ENCODE assay signal across 19 cellular contexts in the genomic region with DNA sequence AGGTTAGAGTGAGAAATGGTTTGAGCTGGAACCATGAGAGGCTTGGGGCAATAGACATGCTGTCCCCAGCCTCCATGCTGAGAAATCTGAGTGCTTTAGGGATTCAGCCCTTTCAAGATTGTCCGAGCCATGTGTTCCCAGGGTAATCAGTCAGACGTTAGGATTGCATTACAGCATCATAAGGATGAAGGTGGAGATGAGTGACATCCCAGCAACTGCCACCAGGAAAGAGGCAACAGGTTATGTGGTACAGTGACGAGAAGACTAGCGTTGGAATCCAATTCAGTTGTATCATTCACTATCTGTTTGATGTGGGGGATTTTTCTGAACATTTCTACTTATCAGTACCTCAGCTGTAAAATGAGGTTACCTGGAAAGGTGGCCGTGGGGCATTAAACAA. TPM values are rescaled to one million over a fixed set of nuclear protein-coding genes. Genes with fewer than 3 reads are reported as not detected.
DNase-seq lines count a peak whose midpoint lies in the region; TF ChIP-seq lines count a peak whose summit lies in the region.
"Had no signal": no experiment of that assay in that cellular context is flagged by ENCODE, and none has a peak within 500 bp of the region (broad histone marks: within the 10 kb centered on the region; RNA-seq: fewer than 3 reads in every experiment).

No MANE protein-coding gene starts in this region.

- H3K27ac Mint-ChIP-seq in Caco-2 (ENCODE audit: unreplicated experiment): no peak overlapping the region
- H3K27ac Mint-ChIP-seq: activated B cell treated with CpG ODN at 0.5 μM for 24 hours; activated T-cell treated with anti-CD3 and anti-CD28 coated beads, Interleukin-2, amount 50 U/mL, for 72 hours; natural killer cell; T-helper 17 cell had no signal

- DNase-seq in DMS 273 (lab: John Stamatoyannopoulos, UW; ENCODE audit: unreplicated experiment): peak; percentile 7
- no peak for DNase-seq in DMS 273 treated with DMSO at 0.1 percent for 48 hours (lab: John Stamatoyannopoulos, UW)
- no peak for DNase-seq in adipocyte (ENCODE audit: low read depth)
- no peak for DNase-seq in hepatocyte (ENCODE audit: low spot score)
- DNase-seq in osteoblast (ENCODE audit: insufficient read length, low spot score, missing footprints): peak; percentile 53
- DNase-seq in H4 (ENCODE audit: low spot score): no peak
- DNase-seq in Caco-2: no peak
- DNase-seq in MM.1S: no peak
- DNase-seq: activated B cell treated with CpG ODN at 0.5 μM for 24 hours; activated T-cell treated with anti-CD3 and anti-CD28 coated beads, Interleukin-2, amount 50 U/mL, for 72 hours; DND-41; foreskin melanocyte; natural killer cell; stimulated activated naive CD4-positive, alpha-beta T cell treated with Interleukin-2 at 50 U/mL for 16 hours; T-helper 17 cell had no signal

- H4K20me1 ChIP-seq in hepatocyte (ENCODE audit: insufficient read depth, poor library complexity, severe bottlenecking): no peaks in the 10 kb centered on the region
- no peaks in the 10 kb centered on the region for H4K20me1 ChIP-seq in osteoblast (ENCODE audit: insufficient read depth, low read length)
- H4K20me1 ChIP-seq in MM.1S (ENCODE audit: insufficient read depth, low read length): no peaks in the 10 kb centered on the region

- peaks cover 14% of the 10 kb centered on the region for H3K4me1 ChIP-seq in adipocyte (ENCODE audit: control insufficient read depth, insufficient read depth, low read length)
- peaks cover 6% of the 10 kb centered on the region for H3K4me1 ChIP-seq in hepatocyte (ENCODE audit: insufficient read depth)
- peaks cover 12% of the 10 kb centered on the region for H3K4me1 ChIP-seq in osteoblast (ENCODE audit: insufficient read depth, low read length)
- peaks cover 4% of the 10 kb centered on the region; the same call in 1 of the 2 replicates for H3K4me1 ChIP-seq in Caco-2
- H3K4me1 ChIP-seq in MM.1S (ENCODE audit: low read length): no peaks in the 10 kb centered on the region

- H3K9me3 ChIP-seq in adipocyte (ENCODE audit: control insufficient read depth, low read length) (no peaks in the 10 kb centered on the region), hepatocyte (ENCODE audit: low read depth) (no peaks in the 10 kb centered on the region), osteoblast (ENCODE audit: low read depth, low read length) (no peaks in the 10 kb centered on the region), Caco-2 (no peaks in the 10 kb centered on the region), MM.1S (replicated peaks; ENCODE audit: insufficient read depth, low read length) (no peaks in the 10 kb centered on the region)

- H2AFZ ChIP-seq in hepatocyte: no peak overlapping the region
- H2AFZ ChIP-seq in osteoblast (ENCODE audit: low read length): no peak overlapping the region
- H2AFZ ChIP-seq in MM.1S (ENCODE audit: low read length): no peak overlapping the region

- H3F3A ChIP-seq in MM.1S (ENCODE audit: insufficient read depth, low read length): no peaks in the 10 kb centered on the region

- H3K27me3 ChIP-seq in adipocyte (replicated peaks; ENCODE audit: control insufficient read depth, insufficient read depth, low read length): no peaks in the 10 kb centered on the region
- H3K27me3 ChIP-seq in hepatocyte: peaks cover 16% of the 10 kb centered on the region
- peaks cover 5% of the 10 kb centered on the region for H3K27me3 ChIP-seq in osteoblast (ENCODE audit: insufficient read depth, low read length)
- H3K27me3 ChIP-seq in Caco-2 (replicated peaks; ENCODE audit: control insufficient read depth, insufficient read depth, low read length): no peaks in the 10 kb centered on the region; the same call in 1 of the 2 replicates
- no peaks in the 10 kb centered on the region for H3K27me3 ChIP-seq in MM.1S (replicated peaks; ENCODE audit: insufficient read depth, low read length)

- POLR2A ChIA-PET in Caco-2 (lab: Charles Lee): interaction anchor here (0.5 kb wide), 1 partner anchor 82 kb away, joined by 3 read pairs; no protein-coding TSS in a partner anchor

- no peaks in the 10 kb centered on the region for H3K4me1 Mint-ChIP-seq in Caco-2 (ENCODE audit: low read depth, unreplicated experiment)
- H3K4me1 Mint-ChIP-seq: activated B cell treated with CpG ODN at 0.5 μM for 24 hours; central memory CD8-positive, alpha-beta T cell; natural killer cell had no signal

- H3K27ac ChIP-seq in hepatocyte (no peak overlapping the region), osteoblast (ENCODE audit: low read depth, low read length) (no peak overlapping the region), MM.1S (ENCODE audit: low read length) (no peak overlapping the region)
- H3K27ac ChIP-seq: 22Rv1 had no signal

- H3K4me3 Mint-ChIP-seq in Caco-2 (ENCODE audit: unreplicated experiment): no peak overlapping the region
- H3K4me3 Mint-ChIP-seq: activated B cell treated with CpG ODN at 0.5 μM for 24 hours; central memory CD8-positive, alpha-beta T cell; natural killer cell had no signal

- H3K36me3 ChIP-seq in adipocyte (ENCODE audit: control insufficient read depth, insufficient read depth, low read length, severe bottlenecking): no peaks in the 10 kb centered on the region
- no peaks in the 10 kb centered on the region for H3K36me3 ChIP-seq in hepatocyte (replicated peaks; ENCODE audit: insufficient read depth, low read depth)
- no peaks in the 10 kb centered on the region for H3K36me3 ChIP-seq in osteoblast (ENCODE audit: insufficient read depth, low read length)
- no peaks in the 10 kb centered on the region for H3K36me3 ChIP-seq in Caco-2 (ENCODE audit: control insufficient read depth, insufficient read depth, low read length)
- no peaks in the 10 kb centered on the region for H3K36me3 ChIP-seq in MM.1S (replicated peaks; ENCODE audit: insufficient read depth, low read length)

- BruUV-seq in Caco-2 (replicated peaks; lab: Mats Ljungman, UMichigan): no TSS peak

- H3K4me3 ChIP-seq in adipocyte (ENCODE audit: low read length) (peak overlapping the region; percentile 53), hepatocyte (no peak overlapping the region), osteoblast (ENCODE audit: insufficient read depth, low read length) (peak overlapping the region; percentile 24), Caco-2 (ENCODE audit: low read depth, low read length) (no peak overlapping the region), MM.1S (ENCODE audit: low read length) (no peak overlapping the region)

- H3K9me2 ChIP-seq in hepatocyte (replicated peaks; ENCODE audit: insufficient read depth) (no peaks in the 10 kb centered on the region), MM.1S (replicated peaks; ENCODE audit: insufficient read depth, low read length) (no peaks in the 10 kb centered on the region)

- no peaks in the 10 kb centered on the region for H3K9me3 Mint-ChIP-seq in Caco-2 (ENCODE audit: unreplicated experiment)
- H3K9me3 Mint-ChIP-seq: activated B cell treated with CpG ODN at 0.5 μM for 24 hours; activated T-cell treated with anti-CD3 and anti-CD28 coated beads, Interleukin-2, amount 50 U/mL, for 72 hours; central memory CD8-positive, alpha-beta T cell; natural killer cell had no signal

- TF ChIP-seq CTCF in hepatocyte (IDR thresholded peaks at IDR 0.05; ENCODE audit: poor library complexity) (no peak), osteoblast (IDR thresholded peaks at IDR 0.05; ENCODE audit: extremely low read depth, low read depth, low read length) (no peak), Caco-2 (IDR thresholded peaks at IDR 0.05; ENCODE audit: insufficient read depth in 1 of 2, low read depth in 1 of 2, low read length in 1 of 2, severe bottlenecking in 1 of 2, unreplicated experiment in 1 of 2) (no peak), MM.1S (IDR thresholded peaks at IDR 0.05; ENCODE audit: low read length) (no peak)

- peak overlapping the region; percentile 77 for H3K4me2 ChIP-seq in hepatocyte
- H3K4me2 ChIP-seq in osteoblast (ENCODE audit: insufficient read depth, low read length): peak overlapping the region; percentile 59
- no peak overlapping the region for H3K4me2 ChIP-seq in MM.1S (ENCODE audit: low read depth, low read length)

- no peaks in the 10 kb centered on the region for H3K79me2 ChIP-seq in hepatocyte
- H3K79me2 ChIP-seq in osteoblast (ENCODE audit: insufficient read depth, low read length): no peaks in the 10 kb centered on the region
- no peaks in the 10 kb centered on the region for H3K79me2 ChIP-seq in MM.1S (ENCODE audit: low read length)

- H3K36me3 Mint-ChIP-seq in Caco-2 (ENCODE audit: insufficient read depth, unreplicated experiment): no peaks in the 10 kb centered on the region
- H3K36me3 Mint-ChIP-seq: natural killer cell had no signal

- H3K9ac ChIP-seq in adipocyte (ENCODE audit: low read length) (no peak overlapping the region), MM.1S (ENCODE audit: low read length) (no peak overlapping the region)

- H3K27me3 Mint-ChIP-seq in Caco-2 (ENCODE audit: insufficient read depth, unreplicated experiment): peaks cover under 1% of the 10 kb centered on the region

- intact Hi-C loops in Caco-2 (cut with micrococcal nuclease; ENCODE audit: unreplicated experiment): loop anchor here (1.0 kb wide), 1 partner anchor 9 kb away; no protein-coding TSS in a partner anchor

- CTCF ChIA-PET in Caco-2 (lab: Charles Lee): interaction anchor here (1.1 kb wide), 1 partner anchor 8 kb away, joined by 8 read pairs; no protein-coding TSS in a partner anchor

- WGBS in hepatocyte (ENCODE audit: low lambda C conversion rate, missing lambda C conversion rate): 48% methylated on average over 5 of the region's 5 CpGs

RNA-seq across cellular contexts. Expression of a gene that starts 1.7 kb away (rescaled TPM):
- 1.0 and 1.1 TPM in 2 replicates for total RNA-seq in hepatocyte
- 0.85 and 1.2 TPM in 2 replicates for polyA plus RNA-seq in hepatocyte
- total RNA-seq in osteoblast: under 0.01 and 0.72 TPM in 2 replicates
- total RNA-seq in H4 (2014; rRNA removed; shearing (Covaris generic)): not detected in 2 replicates
- not detected in 2 replicates for total RNA-seq in Caco-2 (2022)
- total RNA-seq: activated B cell treated with CpG ODN at 0.5 μM for 24 hours, LHCN-M2, natural killer cell, Right ventricle myocardium inferior, T-helper 17 cell had no signal

Comparison
In these comparisons a context has a peak if more than half of its experiments do, and no peak if none do; other contexts are left out.
1. DNase-seq: peak in DMS 273 (single experiment) and osteoblast (single experiment); none in DMS 273 treated with DMSO at 0.1 percent for 48 hours (single experiment), adipocyte (single experiment), hepatocyte (single experiment), H4 (single experiment), Caco-2 (0 of 2) and MM.1S (single experiment).
2. H3K4me3 ChIP-seq: peak in adipocyte (single experiment) and osteoblast (single experiment); none in hepatocyte (single experiment), Caco-2 (single experiment) and MM.1S (single experiment).